Comparison of ENCODE assay signal across 37 cellular contexts in genomic region chr3:175837962-175838361, GRCh38.
"Had no signal": no experiment of that assay in that cellular context is flagged by ENCODE, and none has a peak within 500 bp of the region (broad histone marks: within the 10 kb centered on the region; RNA-seq: fewer than 3 reads in every experiment).

No MANE protein-coding gene starts in this region.

- H3K36me3 ChIP-seq: adrenal gland, brain microvascular endothelial cell, breast epithelium had no signal

- H3K4me1 ChIP-seq: adrenal gland, body of pancreas, breast epithelium had no signal

- H3K27ac Mint-ChIP-seq: activated B cell treated with CpG ODN at 0.5 μM for 24 hours; activated CD4-positive, alpha-beta memory T cell treated with anti-CD3 and anti-CD28 coated beads for 36 hours; activated CD4-positive, alpha-beta T cell treated with anti-CD3 and anti-CD28 coated beads for 36 hours; activated CD8-positive, alpha-beta T cell treated with anti-CD3 and anti-CD28 coated beads for 36 hours; activated naive CD4-positive, alpha-beta T cell treated with anti-CD3 and anti-CD28 coated beads for 36 hours; activated naive CD4-positive, alpha-beta T cell treated with anti-CD3 and anti-CD28 coated beads, Interleukin-2, amount 50 U/mL, for 72 hours; activated naive CD8-positive, alpha-beta T cell treated with anti-CD3 and anti-CD28 coated beads for 36 hours; activated T-cell treated with anti-CD3 and anti-CD28 coated beads, Interleukin-2, amount 50 U/mL, for 72 hours; activated T-helper 1 cell treated with anti-CD3 and anti-CD28 coated beads, Interleukin-12 subunit alpha, Interleukin-12 subunit beta, Interleukin-2, Interleukin-4 antibody, amounts not matched to agents 30 ng/mL and 10 ng/mL and 1 ng/mL, durations not matched to agents 14 hours and 24 hours and 36 hours; activated T-helper 17 cell treated with anti-CD3 and anti-CD28 coated beads, Interleukin-2, amount 50 U/mL, for 72 hours; T-helper 1 cell treated with Interleukin-12 subunit alpha and Interleukin-12 subunit beta and Interleukin-4 antibody, amounts not matched to agents 30 μg/mL and 1 μg/mL, for 36 hours; T-helper 2 cell treated with Interferon-gamma antibody and Interleukin-4, amounts not matched to agents 5 μg/mL and 100 μg/mL, for 36 hours had no signal

- H3K27ac ChIP-seq: adrenal gland, body of pancreas, brain microvascular endothelial cell, breast epithelium, VCaP had no signal

- H3K4me1 Mint-ChIP-seq: activated B cell treated with CpG ODN at 0.5 μM for 24 hours; activated CD4-positive, alpha-beta T cell treated with anti-CD3 and anti-CD28 coated beads for 36 hours; activated naive CD8-positive, alpha-beta T cell treated with anti-CD3 and anti-CD28 coated beads for 36 hours; activated T-helper 17 cell treated with anti-CD3 and anti-CD28 coated beads, Interleukin-2, amount 50 U/mL, for 72 hours; central memory CD8-positive, alpha-beta T cell had no signal

- H3K36me3 Mint-ChIP-seq: activated CD4-positive, alpha-beta memory T cell treated with anti-CD3 and anti-CD28 coated beads for 36 hours; activated naive CD4-positive, alpha-beta T cell treated with anti-CD3 and anti-CD28 coated beads, Interleukin-2, amount 50 U/mL, for 72 hours; activated naive CD8-positive, alpha-beta T cell treated with anti-CD3 and anti-CD28 coated beads for 36 hours had no signal

- H3K9me3 ChIP-seq: adrenal gland, body of pancreas, breast epithelium had no signal

- H3K27me3 Mint-ChIP-seq: activated B cell treated with CpG ODN at 0.5 μM for 24 hours; activated CD4-positive, alpha-beta memory T cell treated with anti-CD3 and anti-CD28 coated beads for 36 hours; activated CD4-positive, alpha-beta T cell treated with anti-CD3 and anti-CD28 coated beads for 36 hours; activated CD8-positive, alpha-beta T cell treated with anti-CD3 and anti-CD28 coated beads for 36 hours; activated naive CD8-positive, alpha-beta T cell treated with anti-CD3 and anti-CD28 coated beads for 36 hours; activated T-helper 17 cell treated with anti-CD3 and anti-CD28 coated beads, Interleukin-2, amount 50 U/mL, for 72 hours; central memory CD8-positive, alpha-beta T cell had no signal

- H3K27me3 ChIP-seq: adrenal gland, body of pancreas, brain microvascular endothelial cell, breast epithelium had no signal

- H3K4me3 Mint-ChIP-seq: activated B cell treated with CpG ODN at 0.5 μM for 24 hours; activated CD4-positive, alpha-beta memory T cell treated with anti-CD3 and anti-CD28 coated beads for 36 hours; activated CD4-positive, alpha-beta T cell treated with anti-CD3 and anti-CD28 coated beads for 36 hours; activated CD8-positive, alpha-beta T cell treated with anti-CD3 and anti-CD28 coated beads for 36 hours; activated naive CD4-positive, alpha-beta T cell treated with anti-CD3 and anti-CD28 coated beads for 36 hours; activated naive CD8-positive, alpha-beta T cell treated with anti-CD3 and anti-CD28 coated beads for 36 hours; activated T-cell treated with anti-CD3 and anti-CD28 coated beads, Interleukin-2, amount 50 U/mL, for 4 hours; activated T-cell treated with anti-CD3 and anti-CD28 coated beads, Interleukin-2, amount 50 U/mL, for 72 hours; activated T-helper 1 cell treated with anti-CD3 and anti-CD28 coated beads, Interleukin-12 subunit alpha, Interleukin-12 subunit beta, Interleukin-2, Interleukin-4 antibody, amounts not matched to agents 30 ng/mL and 10 ng/mL and 1 ng/mL, durations not matched to agents 14 hours and 24 hours and 36 hours; activated T-helper 17 cell treated with anti-CD3 and anti-CD28 coated beads, Interleukin-2, amount 50 U/mL, for 72 hours; central memory CD8-positive, alpha-beta T cell; T-helper 1 cell treated with Interleukin-12 subunit alpha and Interleukin-12 subunit beta and Interleukin-4 antibody, amounts not matched to agents 30 μg/mL and 1 μg/mL, for 36 hours; T-helper 2 cell treated with Interferon-gamma antibody and Interleukin-4, amounts not matched to agents 5 μg/mL and 100 μg/mL, for 36 hours had no signal

- H3K9me3 Mint-ChIP-seq: activated B cell treated with CpG ODN at 0.5 μM for 24 hours; central memory CD8-positive, alpha-beta T cell had no signal

- DNase-seq: activated B cell treated with CpG ODN at 0.5 μM for 24 hours; activated CD4-positive, alpha-beta memory T cell treated with anti-CD3 and anti-CD28 coated beads for 36 hours; activated CD4-positive, alpha-beta T cell treated with anti-CD3 and anti-CD28 coated beads for 36 hours; activated CD4-positive, alpha-beta T cell treated with anti-CD3 and anti-CD28 coated beads for 48 hours; activated CD4-positive, alpha-beta T cell treated with anti-CD3 and anti-CD28 coated beads, Interleukin-2, amount 50 U/mL, for 1 hour; activated CD4-positive, alpha-beta T cell treated with anti-CD3 and anti-CD28 coated beads, Interleukin-2, amount 50 U/mL, for 4 hours; activated CD4-positive, CD25-positive, alpha-beta regulatory T cell treated with anti-CD3 and anti-CD28 coated beads, Interleukin-2, amount 50 U/mL, for 72 hours; activated CD8-positive, alpha-beta memory T cell treated with anti-CD3 and anti-CD28 coated beads, Interleukin-2, amount 50 U/mL, for 4 hours; activated CD8-positive, alpha-beta T cell treated with anti-CD3 and anti-CD28 coated beads for 36 hours; activated effector memory CD4-positive, alpha-beta T cell treated with anti-CD3 and anti-CD28 coated beads, Interleukin-2, amount 50 U/mL, for 16 hours; activated gamma-delta T cell treated with Interleukin-2 at 50 U/mL for 16 hours; activated naive CD4-positive, alpha-beta T cell; activated naive CD4-positive, alpha-beta T cell treated with anti-CD3 and anti-CD28 coated beads for 36 hours; activated naive CD4-positive, alpha-beta T cell treated with anti-CD3 and anti-CD28 coated beads, Interleukin-2, amount 50 U/mL, for 16 hours; activated naive CD8-positive, alpha-beta T cell treated with anti-CD3 and anti-CD28 coated beads for 36 hours; activated T-cell treated with anti-CD3 and anti-CD28 coated beads for 4 hours; activated T-cell treated with anti-CD3 and anti-CD28 coated beads, Interleukin-2, amount 50 U/mL, for 1 hour; activated T-cell treated with anti-CD3 and anti-CD28 coated beads, Interleukin-2, amount 50 U/mL, for 4 hours; activated T-cell treated with anti-CD3 and anti-CD28 coated beads, Interleukin-2, amount 50 U/mL, for 72 hours; adrenal gland; amniotic stem cell; aorta; body of pancreas; brain microvascular endothelial cell; cerebellar nuclear complex; SW 1271; T-helper 1 cell; T-helper 2 cell; T-helper 9 cell had no signal

- H3K4me3 ChIP-seq: adrenal gland, body of pancreas, breast epithelium had no signal
